18 cellular contexts compared by ENCODE assay signal in genomic region chrX:10047631-10048030, GRCh38.
DNase-seq lines count a peak whose midpoint lies in the region; ATAC-seq and TF ChIP-seq lines count a peak whose summit lies in the region.
"Had no signal": no experiment of that assay in that cellular context is flagged by ENCODE, and none has a peak within 500 bp of the region (broad histone marks: within the 10 kb centered on the region; RNA-seq: fewer than 3 reads in every experiment).

No MANE protein-coding gene starts in this region.

- H2AFZ ChIP-seq in neuronal stem cell (ENCODE audit: low read length) = no peak overlapping the region

- H3K27me3 Mint-ChIP-seq in endothelial cell (ENCODE audit: unreplicated experiment) = peaks cover 4% of the 10 kb centered on the region
- H3K27me3 Mint-ChIP-seq: type B pancreatic cell had no signal

- H2BK5ac ChIP-seq in neuronal stem cell (ENCODE audit: low read length) = no peak overlapping the region

- no peaks in the 10 kb centered on the region for H3K9me3 Mint-ChIP-seq in endothelial cell (ENCODE audit: unreplicated experiment)
- H3K9me3 Mint-ChIP-seq: stimulated activated effector memory CD8-positive, alpha-beta T cell treated with anti-CD3 and anti-CD28 coated beads, Interleukin-12 subunit alpha, Interleukin-12 subunit beta, amount 100 ng/mL, for 72 hours had no signal

- peaks cover 5% of the 10 kb centered on the region for H3K79me1 ChIP-seq in neuronal stem cell (ENCODE audit: low read depth, low read length)

- H3K4me1 Mint-ChIP-seq in endothelial cell (ENCODE audit: unreplicated experiment) = peaks cover 31% of the 10 kb centered on the region

- H3K9me3 ChIP-seq in neuronal stem cell (replicated peaks in 1 of 2; ENCODE audit: control insufficient read depth in 2 of 2, insufficient read depth in 1 of 2, low read depth in 1 of 2, low read length in 2 of 2) = no peaks in the 10 kb centered on the region
- no peaks in the 10 kb centered on the region for H3K9me3 ChIP-seq in upper lobe of left lung
- H3K9me3 ChIP-seq: neutrophil had no signal

- no peak for TF ChIP-seq POLR2A in upper lobe of left lung (IDR thresholded peaks at IDR 0.05)

- ATAC-seq in Right ventricle myocardium superior (ENCODE audit: poor library complexity) (peak; percentile 6), Right ventricle myocardium inferior (no peak), upper lobe of left lung (ENCODE audit: low FRiP score in 2 of 2) (no peak), GM19395 (IDR thresholded peaks at IDR 0.05; ENCODE audit: unreplicated experiment) (no peak), HG02763 (IDR thresholded peaks at IDR 0.05; ENCODE audit: unreplicated experiment) (no peak)
- ATAC-seq: stimulated activated effector memory CD8-positive, alpha-beta T cell treated with anti-CD3 and anti-CD28 coated beads, Interleukin-12 subunit alpha, Interleukin-12 subunit beta, amount 100 ng/mL, for 72 hours had no signal

- peak overlapping the region; percentile 37 for H3K4me3 Mint-ChIP-seq in endothelial cell (ENCODE audit: unreplicated experiment)
- H3K4me3 Mint-ChIP-seq: stimulated activated effector memory CD8-positive, alpha-beta T cell treated with anti-CD3 and anti-CD28 coated beads, Interleukin-12 subunit alpha, Interleukin-12 subunit beta, amount 100 ng/mL, for 72 hours; type B pancreatic cell had no signal

- peak overlapping the region; percentile 97 for H3K27ac Mint-ChIP-seq in endothelial cell (ENCODE audit: unreplicated experiment)
- H3K27ac Mint-ChIP-seq: stimulated activated effector memory CD8-positive, alpha-beta T cell treated with anti-CD3 and anti-CD28 coated beads, Interleukin-12 subunit alpha, Interleukin-12 subunit beta, amount 100 ng/mL, for 72 hours; type B pancreatic cell had no signal

- H3K14ac ChIP-seq in neuronal stem cell (ENCODE audit: low read length) = no peak overlapping the region

- no peak for DNase-seq in Right ventricle myocardium superior
- DNase-seq in Right ventricle myocardium inferior (ENCODE audit: missing footprints) = no peak
- no peak for DNase-seq in endothelial cell (ENCODE audit: low spot score)
- DNase-seq in neuronal stem cell (ENCODE audit: low spot score) = peak; percentile 3
- DNase-seq in upper lobe of left lung = no peak
- DNase-seq in GM10266 (ENCODE audit: extremely low spot score) = no peak
- DNase-seq: 8988T; activated CD4-positive, alpha-beta T cell treated with anti-CD3 and anti-CD28 coated beads, Interleukin-2, amount 50 U/mL, for 4 hours; activated naive CD4-positive, alpha-beta T cell treated with Interleukin-2 at 50 U/mL for 16 hours; NCI-H1417 treated with DMSO at 0.1 percent for 48 hours; NCI-H524; SHP77; T-helper 1 cell had no signal

- H2AK5ac ChIP-seq in neuronal stem cell (ENCODE audit: low read depth, low read length) = peak overlapping the region; percentile 81

- TF ChIP-seq CTCF in endothelial cell (IDR thresholded peaks at IDR 0.05; ENCODE audit: unreplicated experiment) (no peak), upper lobe of left lung (IDR thresholded peaks at IDR 0.05) (no peak), GM10266 (IDR thresholded peaks at IDR 0.05; ENCODE audit: control insufficient read depth, insufficient read depth, low read depth, missing control alignments) (no peak)

- H4K8ac ChIP-seq in neuronal stem cell (ENCODE audit: low read depth, low read length) = no peak overlapping the region

- H4K91ac ChIP-seq in neuronal stem cell (ENCODE audit: low read depth, low read length, poor library complexity) = no peak overlapping the region

- no peak overlapping the region for H3K4me3 ChIP-seq in neuronal stem cell (ENCODE audit: low read length in 2 of 2)
- H3K4me3 ChIP-seq in upper lobe of left lung = no peak overlapping the region

- intact Hi-C loops in Right ventricle myocardium superior (cut with DNase I) = loop anchor here (2.0 kb wide), 1 partner anchor 31 kb away; no protein-coding TSS in a partner anchor
- intact Hi-C loops in Right ventricle myocardium inferior (cut with DNase I) = no loop called here

- H3K4me2 ChIP-seq in neuronal stem cell (ENCODE audit: insufficient read depth, low read length, poor library complexity, severe bottlenecking) = peak overlapping the region; percentile 11

- no peak overlapping the region for H3K9ac ChIP-seq in neuronal stem cell (ENCODE audit: low read depth, low read length, poor library complexity)

- no peak overlapping the region for H2BK120ac ChIP-seq in neuronal stem cell (ENCODE audit: low read depth, low read length)

- H2BK15ac ChIP-seq in neuronal stem cell (ENCODE audit: low read length) = no peak overlapping the region

- H3K36me3 ChIP-seq in neuronal stem cell (replicated peaks in 1 of 2; ENCODE audit: control insufficient read depth in 2 of 2, insufficient read depth in 2 of 2, low read length in 2 of 2) = no peaks in the 10 kb centered on the region
- H3K36me3 ChIP-seq in upper lobe of left lung = no peaks in the 10 kb centered on the region
- H3K36me3 ChIP-seq: neutrophil had no signal

- no peak overlapping the region for H3K18ac ChIP-seq in neuronal stem cell (ENCODE audit: low read length)

- H3K36me3 Mint-ChIP-seq in endothelial cell (ENCODE audit: low read depth, unreplicated experiment) = peaks cover 3% of the 10 kb centered on the region
- H3K36me3 Mint-ChIP-seq: stimulated activated effector memory CD8-positive, alpha-beta T cell treated with anti-CD3 and anti-CD28 coated beads, Interleukin-12 subunit alpha, Interleukin-12 subunit beta, amount 100 ng/mL, for 72 hours; type B pancreatic cell had no signal

- no peak overlapping the region for H3K23ac ChIP-seq in neuronal stem cell (ENCODE audit: low read depth, low read length, poor library complexity)

- H3K27me3 ChIP-seq in neuronal stem cell (ENCODE audit: control insufficient read depth in 3 of 3, insufficient read depth in 3 of 3, low read depth in 1 of 3, low read length in 3 of 3) (no peaks in the 10 kb centered on the region), upper lobe of left lung (no peaks in the 10 kb centered on the region)
- H3K27me3 ChIP-seq: neutrophil had no signal

- H3K27ac ChIP-seq in neuronal stem cell (replicated peaks; ENCODE audit: low read length) = no peak overlapping the region
- H3K27ac ChIP-seq in upper lobe of left lung = peak overlapping the region; percentile 49 to 77 (median 62)
- H3K27ac ChIP-seq: neutrophil had no signal

- no peak overlapping the region for H2BK12ac ChIP-seq in neuronal stem cell (ENCODE audit: low read length)

- no CpG with 5 or more reads among the region's 6 CpGs for WGBS in neuronal stem cell (ENCODE audit: extremely low coverage in 2 of 2, insufficient read length in 2 of 2, insufficient replicate concordance in 1 of 2), 2 donors
- whole genome bisulfite sequencing in upper lobe of left lung, 2 donors = 62 to 71% methylated on average over 4 to 6 of the region's 6 CpGs

- H3K4me1 ChIP-seq in neuronal stem cell (ENCODE audit: control insufficient read depth in 2 of 2, insufficient read depth in 1 of 2, low read depth in 1 of 2, low read length in 2 of 2) (peaks cover 15 to 19% of the 10 kb centered on the region in 2 donors), upper lobe of left lung (peaks cover 23 to 51% (median 30%) of the 10 kb centered on the region in 4 donors)

- H3K4ac ChIP-seq in neuronal stem cell (ENCODE audit: low read length) = no peak overlapping the region

- TF ChIP-seq EP300 in upper lobe of left lung (IDR thresholded peaks at IDR 0.05) = no peak
